In genomic region chr6:105452924-105453756, GRCh38 we compare ENCODE assay signal across 9 cellular contexts. TPM values are rescaled to one million over a fixed set of nuclear protein-coding genes. Genes with fewer than 3 reads are reported as not detected.
DNase-seq lines count a peak whose midpoint lies in the region; ATAC-seq and TF ChIP-seq lines count a peak whose summit lies in the region.
"Had no signal": no experiment of that assay in that cellular context is flagged by ENCODE, and none has a peak within 500 bp of the region (broad histone marks: within the 10 kb centered on the region; RNA-seq: fewer than 3 reads in every experiment).

No MANE protein-coding gene starts in this region.

- ATAC-seq in GM18505 (IDR thresholded peaks at IDR 0.05; ENCODE audit: unreplicated experiment) (peak; percentile 73), HG02981 (IDR thresholded peaks at IDR 0.05; ENCODE audit: unreplicated experiment) (peak; percentile 69)

- H3K27ac Mint-ChIP-seq in MCF 10A (ENCODE audit: low read depth, unreplicated experiment) = no peak overlapping the region

- CTCF ChIA-PET in MCF 10A (lab: Yijun Ruan, JAX) = interaction anchor here (0.9 kb wide), 1 partner anchor 156 kb away, joined by 3 read pairs; no protein-coding TSS in a partner anchor

- no peak for TF ChIP-seq CTCF in MCF 10A (IDR thresholded peaks at IDR 0.05; ENCODE audit: unreplicated experiment)

- no peaks in the 10 kb centered on the region for H3K9me3 Mint-ChIP-seq in MCF 10A (ENCODE audit: unreplicated experiment)

- no peaks in the 10 kb centered on the region for H3K27me3 Mint-ChIP-seq in MCF 10A (ENCODE audit: insufficient read depth, unreplicated experiment)

- H3K9me3 ChIP-seq in MG63 = no peaks in the 10 kb centered on the region
- H3K9me3 ChIP-seq: HAP-1 had no signal

- peaks cover 1% of the 10 kb centered on the region for H3K4me1 Mint-ChIP-seq in MCF 10A (ENCODE audit: insufficient read depth, unreplicated experiment)

- no peak overlapping the region for H3K4me3 Mint-ChIP-seq in MCF 10A (ENCODE audit: unreplicated experiment)

- intact Hi-C loops in MCF 10A (cut with micrococcal nuclease) = no loop called here

- POLR2A ChIA-PET in MCF 10A (lab: Yijun Ruan, JAX) = interaction anchor here (0.6 kb wide), 1 partner anchor 13 kb away, joined by 3 read pairs; no protein-coding TSS in a partner anchor

- H3K36me3 ChIP-seq in MG63 = no peaks in the 10 kb centered on the region
- H3K36me3 ChIP-seq: HAP-1 had no signal

- no peaks in the 10 kb centered on the region for H3K27me3 ChIP-seq in MG63

- H3K4me3 ChIP-seq in MG63 = no peak overlapping the region
- H3K4me3 ChIP-seq: HAP-1 had no signal

- no peak for TF ChIP-seq POLR2A in GM18505 (IDR thresholded peaks at IDR 0.05; ENCODE audit: borderline replicate concordance, extremely low read depth, insufficient read depth, insufficient read length)

- peak; percentile 24 to 25 for DNase-seq in activated CD4-positive, alpha-beta T cell treated with anti-CD3 and anti-CD28 coated beads, Interleukin-2, amount 50 U/mL, for 48 hours
- DNase-seq in medulla oblongata (ENCODE audit: extremely low spot score) (peak; percentile 46), MCF 10A (ENCODE audit: unreplicated experiment) (no peak), MG63 (no peak), NCI-H2171 treated with DMSO at 0.1 percent for 48 hours (lab: John Stamatoyannopoulos, UW) (no peak), NCI-H2196 (lab: John Stamatoyannopoulos, UW; ENCODE audit: unreplicated experiment) (no peak)

- no TSS peak for BruUV-seq in MCF 10A (replicated peaks; lab: Mats Ljungman, UMichigan)

- H3K36me3 Mint-ChIP-seq in MCF 10A (ENCODE audit: insufficient read depth, unreplicated experiment) = no peaks in the 10 kb centered on the region

RNA-seq across cellular contexts. Expression of gene PREP, which starts 50.3 kb away (rescaled TPM):
- 57.8 and 67.6 TPM in 2 replicates for total RNA-seq in MCF 10A (2022)
- 15.9 and 34.6 TPM in 2 replicates for total RNA-seq in MG63 (2014; rRNA removed; shearing (Covaris generic); ENCODE audit: low replicate concordance)

Comparison
In these comparisons a context has a peak if more than half of its experiments do, and no peak if none do; other contexts are left out.
1. DNase-seq: peak in activated CD4-positive, alpha-beta T cell treated with anti-CD3 and anti-CD28 coated beads, Interleukin-2, amount 50 U/mL, for 48 hours (2 of 2) and medulla oblongata (single experiment); none in MCF 10A (single experiment), MG63 (single experiment), NCI-H2171 treated with DMSO at 0.1 percent for 48 hours (single experiment) and NCI-H2196 (single experiment).